In the genomic region with DNA sequence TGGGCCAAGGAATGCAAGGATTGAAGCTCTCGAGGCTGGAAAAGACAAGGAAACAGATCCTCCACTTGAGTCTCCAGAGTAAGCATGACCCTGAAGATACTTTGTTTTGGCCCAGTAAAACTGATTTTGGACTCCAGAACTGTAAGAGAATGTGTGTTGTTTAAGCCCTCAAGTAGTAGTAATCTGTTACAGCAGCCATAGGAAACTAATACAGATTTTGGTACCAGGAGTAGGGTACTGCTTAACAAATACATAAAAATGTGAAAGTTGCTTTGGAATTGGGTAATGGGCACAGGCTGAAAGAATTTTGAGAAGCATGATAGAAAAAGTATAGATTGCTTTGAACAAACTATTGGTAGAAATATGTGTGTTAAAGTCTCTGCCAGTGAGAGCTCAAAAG, we compare ENCODE assay signal across 29 cellular contexts.
"Had no signal": no experiment of that assay in that cellular context is flagged by ENCODE, and none has a peak within 500 bp of the region (broad histone marks: within the 10 kb centered on the region; RNA-seq: fewer than 3 reads in every experiment).

No MANE protein-coding gene starts in this region.

- H3K4me3 Mint-ChIP-seq: stimulated activated effector memory CD8-positive, alpha-beta T cell treated with anti-CD3 and anti-CD28 coated beads, Interleukin-12 subunit alpha, Interleukin-12 subunit beta, amount 100 ng/mL, for 72 hours; stimulated activated memory B cell treated with anti-CD40 and anti-IgM and Interleukin-4, amounts not matched to agents 10 μg/mL and 1 μg/mL and 100 μg/mL, for 72 hours; stimulated activated naive B cell treated with anti-CD40 and anti-IgM and Interleukin-4, amounts not matched to agents 10 μg/mL and 1 μg/mL and 100 μg/mL, for 72 hours; stimulated activated naive CD8-positive, alpha-beta T cell treated with anti-CD3 and anti-CD28 coated beads, Interleukin-15, amount 100 ng/mL, for 72 hours; stimulated activated naive CD8-positive, alpha-beta T cell treated with anti-CD3 and anti-CD28 coated beads, Interleukin-15, Interleukin-2, amounts not matched to agents 100 ng/mL and 50 ng/mL, for 24 hours; type B pancreatic cell had no signal

- H3K27me3 ChIP-seq: stomach, suprapubic skin, testis, thyroid gland, tibial artery, tibial nerve, transverse colon, upper lobe of left lung, upper lobe of right lung, uterus, vagina had no signal

- H3K4me3 ChIP-seq: stomach, suprapubic skin, testis, thoracic aorta, thyroid gland, tibial artery, tibial nerve, transverse colon, upper lobe of left lung, upper lobe of right lung, uterus, vagina had no signal

- H3K4me1 Mint-ChIP-seq: stimulated activated effector memory CD8-positive, alpha-beta T cell treated with anti-CD3 and anti-CD28 coated beads, Interleukin-12 subunit alpha, Interleukin-12 subunit beta, amount 100 ng/mL, for 72 hours; stimulated activated memory B cell treated with anti-CD40 and anti-IgM and Interleukin-4, amounts not matched to agents 10 μg/mL and 1 μg/mL and 100 μg/mL, for 72 hours; stimulated activated naive B cell treated with anti-CD40 and anti-IgM and Interleukin-4, amounts not matched to agents 10 μg/mL and 1 μg/mL and 100 μg/mL, for 72 hours; stimulated activated naive CD8-positive, alpha-beta T cell treated with anti-CD3 and anti-CD28 coated beads, Interleukin-15, amount 100 ng/mL, for 72 hours had no signal

- H3K27ac Mint-ChIP-seq: stimulated activated effector memory CD8-positive, alpha-beta T cell treated with anti-CD3 and anti-CD28 coated beads, Interleukin-12 subunit alpha, Interleukin-12 subunit beta, amount 100 ng/mL, for 72 hours; stimulated activated memory B cell treated with anti-CD40 and anti-IgM and Interleukin-4, amounts not matched to agents 10 μg/mL and 1 μg/mL and 100 μg/mL, for 72 hours; stimulated activated naive B cell treated with anti-CD40 and anti-IgM and Interleukin-4, amounts not matched to agents 10 μg/mL and 1 μg/mL and 100 μg/mL, for 72 hours; stimulated activated naive CD8-positive, alpha-beta T cell treated with anti-CD3 and anti-CD28 coated beads, Interleukin-15, amount 100 ng/mL, for 72 hours; stimulated activated naive CD8-positive, alpha-beta T cell treated with anti-CD3 and anti-CD28 coated beads, Interleukin-15, Interleukin-2, amounts not matched to agents 100 ng/mL and 50 ng/mL, for 24 hours; type B pancreatic cell had no signal

- H3K36me3 ChIP-seq: stomach, suprapubic skin, thoracic aorta, thyroid gland, tibial artery, tibial nerve, transverse colon, upper lobe of left lung, upper lobe of right lung, uterus, vagina had no signal

- H3K36me3 Mint-ChIP-seq: stimulated activated effector memory CD8-positive, alpha-beta T cell treated with anti-CD3 and anti-CD28 coated beads, Interleukin-12 subunit alpha, Interleukin-12 subunit beta, amount 100 ng/mL, for 72 hours; stimulated activated memory B cell treated with anti-CD40 and anti-IgM and Interleukin-4, amounts not matched to agents 10 μg/mL and 1 μg/mL and 100 μg/mL, for 72 hours; stimulated activated naive B cell treated with anti-CD40 and anti-IgM and Interleukin-4, amounts not matched to agents 10 μg/mL and 1 μg/mL and 100 μg/mL, for 72 hours; type B pancreatic cell had no signal

- ATAC-seq: stimulated activated effector memory CD8-positive, alpha-beta T cell treated with anti-CD3 and anti-CD28 coated beads, Interleukin-12 subunit alpha, Interleukin-12 subunit beta, amount 100 ng/mL, for 72 hours; stimulated activated memory B cell treated with anti-CD40 and anti-IgM and Interleukin-4, amounts not matched to agents 10 μg/mL and 1 μg/mL and 100 μg/mL, for 72 hours; stimulated activated naive B cell treated with anti-CD40 and anti-IgM and Interleukin-4, amounts not matched to agents 10 μg/mL and 1 μg/mL and 100 μg/mL, for 72 hours; stimulated activated naive CD8-positive, alpha-beta T cell treated with anti-CD3 and anti-CD28 coated beads, Interleukin-15, amount 100 ng/mL, for 72 hours; stimulated activated naive CD8-positive, alpha-beta T cell treated with anti-CD3 and anti-CD28 coated beads, Interleukin-15, Interleukin-2, amounts not matched to agents 100 U/mL and 50 U/mL, for 24 hours; upper lobe of right lung had no signal

- FAIRE-seq: urothelium cell line had no signal

- H3K27me3 Mint-ChIP-seq: stimulated activated memory B cell treated with anti-CD40 and anti-IgM and Interleukin-4, amounts not matched to agents 10 μg/mL and 1 μg/mL and 100 μg/mL, for 72 hours; stimulated activated naive CD8-positive, alpha-beta T cell treated with anti-CD3 and anti-CD28 coated beads, Interleukin-15, amount 100 ng/mL, for 72 hours; type B pancreatic cell had no signal

- H3K9me3 Mint-ChIP-seq: stimulated activated naive B cell treated with anti-CD40 and anti-IgM and Interleukin-4, amounts not matched to agents 10 μg/mL and 1 μg/mL and 100 μg/mL, for 72 hours had no signal

- DNase-seq: stimulated activated CD4-positive, alpha-beta T cell treated with anti-CD3 and anti-CD28 coated beads, Interleukin-2, amount 100 ng/mL, for 48 hours; stimulated activated CD4-positive, alpha-beta T cell treated with anti-CD3 and anti-CD28 coated beads, Interleukin-4, amount 100 ng/mL, for 1 hour; stimulated activated CD4-positive, alpha-beta T cell treated with anti-CD3 and anti-CD28 coated beads, Interleukin-4, amount 100 ng/mL, for 24 hours; stimulated activated CD4-positive, alpha-beta T cell treated with anti-CD3 and anti-CD28 coated beads, Interleukin-4, amount 100 ng/mL, for 4 hours; stimulated activated CD8-positive, alpha-beta memory T cell treated with anti-CD3 and anti-CD28 coated beads, Interleukin-4, amount 100 ng/mL, for 48 hours; stimulated activated naive B cell treated with anti-CD40 and anti-IgM and Interleukin-4, amounts not matched to agents 10 μg/mL and 1 μg/mL and 100 μg/mL, for 72 hours; stimulated activated naive CD4-positive, alpha-beta T cell; stimulated activated naive CD4-positive, alpha-beta T cell treated with Interleukin-2 at 50 U/mL for 16 hours; stimulated activated naive CD8-positive, alpha-beta T cell treated with anti-CD3 and anti-CD28 coated beads, Interleukin-15, amount 100 ng/mL, for 72 hours; stimulated activated naive CD8-positive, alpha-beta T cell treated with anti-CD3 and anti-CD28 coated beads, Interleukin-15, Interleukin-2, amounts not matched to agents 100 U/mL and 50 U/mL, for 24 hours; stomach; substantia nigra; testis; thyroid gland; tibial artery; transverse colon; trophoblast cell; upper lobe of left lung; upper lobe of right lung; uterus had no signal

- H3K27ac ChIP-seq: stomach, suprapubic skin, testis, thoracic aorta, thyroid gland, tibial artery, tibial nerve, transverse colon, upper lobe of left lung, upper lobe of right lung, uterus, vagina had no signal

- H3K9me3 ChIP-seq: stomach, suprapubic skin, testis, thoracic aorta, thyroid gland, tibial artery, tibial nerve, transverse colon, upper lobe of left lung, upper lobe of right lung, uterus, vagina had no signal

- H3K4me1 ChIP-seq: stomach, suprapubic skin, testis, thyroid gland, tibial artery, tibial nerve, transverse colon, upper lobe of left lung, upper lobe of right lung, uterus, vagina had no signal
